1 cellular context compared by ENCODE assay signal in the genomic region with DNA sequence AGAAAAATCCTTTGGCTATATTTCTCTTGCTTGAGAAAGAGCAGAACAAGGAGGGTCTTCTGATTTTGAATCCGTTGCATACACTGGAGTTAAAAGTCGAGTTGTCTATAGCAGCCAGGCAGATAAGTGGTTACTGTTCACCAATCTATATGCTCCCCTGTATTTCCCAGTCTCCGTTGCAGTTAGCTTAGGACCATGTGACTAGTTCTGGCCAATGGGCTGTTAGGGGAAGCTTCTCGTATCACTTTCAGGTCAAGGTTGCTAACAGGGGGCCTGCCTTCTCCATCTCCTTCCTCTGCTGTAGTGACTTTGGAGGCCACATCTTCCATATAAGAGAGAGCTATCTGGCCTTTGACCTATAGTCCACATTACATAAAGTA.
TF ChIP-seq lines count a peak whose summit lies in the region.

No MANE protein-coding gene starts in this region.

TF ChIP-seq in HepG2, 621 proteins besides CTCF, POLR2A, EP300 and RAD21 (continues in another document):
- TF ChIP-seq, protein P1, sequence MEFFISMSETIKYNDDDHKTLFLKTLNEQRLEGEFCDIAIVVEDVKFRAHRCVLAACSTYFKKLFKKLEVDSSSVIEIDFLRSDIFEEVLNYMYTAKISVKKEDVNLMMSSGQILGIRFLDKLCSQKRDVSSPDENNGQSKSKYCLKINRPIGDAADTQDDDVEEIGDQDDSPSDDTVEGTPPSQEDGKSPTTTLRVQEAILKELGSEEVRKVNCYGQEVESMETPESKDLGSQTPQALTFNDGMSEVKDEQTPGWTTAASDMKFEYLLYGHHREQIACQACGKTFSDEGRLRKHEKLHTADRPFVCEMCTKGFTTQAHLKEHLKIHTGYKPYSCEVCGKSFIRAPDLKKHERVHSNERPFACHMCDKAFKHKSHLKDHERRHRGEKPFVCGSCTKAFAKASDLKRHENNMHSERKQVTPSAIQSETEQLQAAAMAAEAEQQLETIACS (CRISPR knock-in tag; IDR thresholded peaks at IDR 0.05): no peak
- no peak for TF ChIP-seq HMG20A (CRISPR knock-in tag; IDR thresholded peaks at IDR 0.05; ENCODE audit: borderline replicate concordance)
- TF ChIP-seq ZFP36L2 (CRISPR knock-in tag; IDR thresholded peaks at IDR 0.05): no peak
- no peak for TF ChIP-seq ZNF296 (CRISPR knock-in tag; conservative IDR thresholded peaks at IDR 0.05)
- peak; percentile 24; the same call in 1 of the 2 replicates for TF ChIP-seq ETV5 (CRISPR knock-in tag; IDR thresholded peaks at IDR 0.05; ENCODE audit: borderline replicate concordance)
- no peak for TF ChIP-seq SUZ12 (IDR thresholded peaks at IDR 0.05; ENCODE audit: low read depth, low read length)
- TF ChIP-seq, protein P2, sequence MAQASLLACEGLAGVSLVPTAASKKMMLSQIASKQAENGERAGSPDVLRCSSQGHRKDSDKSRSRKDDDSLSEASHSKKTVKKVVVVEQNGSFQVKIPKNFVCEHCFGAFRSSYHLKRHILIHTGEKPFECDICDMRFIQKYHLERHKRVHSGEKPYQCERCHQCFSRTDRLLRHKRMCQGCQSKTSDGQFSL (CRISPR knock-in tag; IDR thresholded peaks at IDR 0.05): no peak
- no peak for TF ChIP-seq PRMT3 (CRISPR knock-in tag; IDR thresholded peaks at IDR 0.05; ENCODE audit: borderline replicate concordance, low read depth)
- TF ChIP-seq, protein P3, sequence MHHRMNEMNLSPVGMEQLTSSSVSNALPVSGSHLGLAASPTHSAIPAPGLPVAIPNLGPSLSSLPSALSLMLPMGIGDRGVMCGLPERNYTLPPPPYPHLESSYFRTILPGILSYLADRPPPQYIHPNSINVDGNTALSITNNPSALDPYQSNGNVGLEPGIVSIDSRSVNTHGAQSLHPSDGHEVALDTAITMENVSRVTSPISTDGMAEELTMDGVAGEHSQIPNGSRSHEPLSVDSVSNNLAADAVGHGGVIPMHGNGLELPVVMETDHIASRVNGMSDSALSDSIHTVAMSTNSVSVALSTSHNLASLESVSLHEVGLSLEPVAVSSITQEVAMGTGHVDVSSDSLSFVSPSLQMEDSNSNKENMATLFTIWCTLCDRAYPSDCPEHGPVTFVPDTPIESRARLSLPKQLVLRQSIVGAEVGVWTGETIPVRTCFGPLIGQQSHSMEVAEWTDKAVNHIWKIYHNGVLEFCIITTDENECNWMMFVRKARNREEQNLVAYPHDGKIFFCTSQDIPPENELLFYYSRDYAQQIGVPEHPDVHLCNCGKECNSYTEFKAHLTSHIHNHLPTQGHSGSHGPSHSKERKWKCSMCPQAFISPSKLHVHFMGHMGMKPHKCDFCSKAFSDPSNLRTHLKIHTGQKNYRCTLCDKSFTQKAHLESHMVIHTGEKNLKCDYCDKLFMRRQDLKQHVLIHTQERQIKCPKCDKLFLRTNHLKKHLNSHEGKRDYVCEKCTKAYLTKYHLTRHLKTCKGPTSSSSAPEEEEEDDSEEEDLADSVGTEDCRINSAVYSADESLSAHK (CRISPR knock-in tag; IDR thresholded peaks at IDR 0.05; ENCODE audit: borderline replicate concordance): no peak
- TF ChIP-seq, protein P4, sequence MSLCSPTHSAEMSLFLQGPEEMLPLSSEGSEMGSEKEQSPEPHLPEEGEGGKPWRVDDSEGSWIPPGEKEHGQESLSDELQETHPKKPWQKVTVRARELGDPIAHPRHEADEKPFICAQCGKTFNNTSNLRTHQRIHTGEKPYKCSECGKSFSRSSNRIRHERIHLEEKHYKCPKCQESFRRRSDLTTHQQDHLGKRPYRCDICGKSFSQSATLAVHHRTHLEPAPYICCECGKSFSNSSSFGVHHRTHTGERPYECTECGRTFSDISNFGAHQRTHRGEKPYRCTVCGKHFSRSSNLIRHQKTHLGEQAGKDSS (CRISPR knock-in tag; IDR thresholded peaks at IDR 0.05; ENCODE audit: borderline replicate concordance, low read depth): 0 out of 2 replicates have a peak, but pooled peaks have one; percentile 9
- no peak for TF ChIP-seq NFRKB (IDR thresholded peaks at IDR 0.05)
- TF ChIP-seq SOX13 (IDR thresholded peaks at IDR 0.05): no peak
- peak in 1 of 2 experiments; percentile 14; a peak in 1 of 4 replicates for TF ChIP-seq SOX13 (CRISPR knock-in tag; conservative IDR thresholded peaks at IDR 0.05 in 1 of 2, IDR thresholded peaks at IDR 0.05 in 1 of 2)
- no peak for TF ChIP-seq PAX8 (CRISPR knock-in tag; IDR thresholded peaks at IDR 0.05; ENCODE audit: borderline replicate concordance)
- no peak for TF ChIP-seq ARID2 (CRISPR knock-in tag; IDR thresholded peaks at IDR 0.05; ENCODE audit: borderline replicate concordance)
- TF ChIP-seq IRF2 (CRISPR knock-in tag; IDR thresholded peaks at IDR 0.05): no peak
- TF ChIP-seq, protein P5, sequence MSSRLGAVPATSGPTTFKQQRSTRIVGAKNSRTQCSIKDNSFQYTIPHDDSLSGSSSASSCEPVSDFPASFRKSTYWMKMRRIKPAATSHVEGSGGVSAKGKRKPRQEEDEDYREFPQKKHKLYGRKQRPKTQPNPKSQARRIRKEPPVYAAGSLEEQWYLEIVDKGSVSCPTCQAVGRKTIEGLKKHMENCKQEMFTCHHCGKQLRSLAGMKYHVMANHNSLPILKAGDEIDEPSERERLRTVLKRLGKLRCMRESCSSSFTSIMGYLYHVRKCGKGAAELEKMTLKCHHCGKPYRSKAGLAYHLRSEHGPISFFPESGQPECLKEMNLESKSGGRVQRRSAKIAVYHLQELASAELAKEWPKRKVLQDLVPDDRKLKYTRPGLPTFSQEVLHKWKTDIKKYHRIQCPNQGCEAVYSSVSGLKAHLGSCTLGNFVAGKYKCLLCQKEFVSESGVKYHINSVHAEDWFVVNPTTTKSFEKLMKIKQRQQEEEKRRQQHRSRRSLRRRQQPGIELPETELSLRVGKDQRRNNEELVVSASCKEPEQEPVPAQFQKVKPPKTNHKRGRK (CRISPR knock-in tag; IDR thresholded peaks at IDR 0.05): no peak
- TF ChIP-seq, protein P6, sequence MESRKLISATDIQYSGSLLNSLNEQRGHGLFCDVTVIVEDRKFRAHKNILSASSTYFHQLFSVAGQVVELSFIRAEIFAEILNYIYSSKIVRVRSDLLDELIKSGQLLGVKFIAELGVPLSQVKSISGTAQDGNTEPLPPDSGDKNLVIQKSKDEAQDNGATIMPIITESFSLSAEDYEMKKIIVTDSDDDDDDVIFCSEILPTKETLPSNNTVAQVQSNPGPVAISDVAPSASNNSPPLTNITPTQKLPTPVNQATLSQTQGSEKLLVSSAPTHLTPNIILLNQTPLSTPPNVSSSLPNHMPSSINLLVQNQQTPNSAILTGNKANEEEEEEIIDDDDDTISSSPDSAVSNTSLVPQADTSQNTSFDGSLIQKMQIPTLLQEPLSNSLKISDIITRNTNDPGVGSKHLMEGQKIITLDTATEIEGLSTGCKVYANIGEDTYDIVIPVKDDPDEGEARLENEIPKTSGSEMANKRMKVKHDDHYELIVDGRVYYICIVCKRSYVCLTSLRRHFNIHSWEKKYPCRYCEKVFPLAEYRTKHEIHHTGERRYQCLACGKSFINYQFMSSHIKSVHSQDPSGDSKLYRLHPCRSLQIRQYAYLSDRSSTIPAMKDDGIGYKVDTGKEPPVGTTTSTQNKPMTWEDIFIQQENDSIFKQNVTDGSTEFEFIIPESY (CRISPR knock-in tag; IDR thresholded peaks at IDR 0.05): no peak
- no peak for TF ChIP-seq BORCS8-MEF2B (CRISPR knock-in tag; IDR thresholded peaks at IDR 0.05)
- no peak for TF ChIP-seq MTF2 (CRISPR knock-in tag; IDR thresholded peaks at IDR 0.05; ENCODE audit: borderline replicate concordance)
- TF ChIP-seq, protein P7, sequence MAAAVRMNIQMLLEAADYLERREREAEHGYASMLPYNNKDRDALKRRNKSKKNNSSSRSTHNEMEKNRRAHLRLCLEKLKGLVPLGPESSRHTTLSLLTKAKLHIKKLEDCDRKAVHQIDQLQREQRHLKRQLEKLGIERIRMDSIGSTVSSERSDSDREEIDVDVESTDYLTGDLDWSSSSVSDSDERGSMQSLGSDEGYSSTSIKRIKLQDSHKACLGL (CRISPR knock-in tag; IDR thresholded peaks at IDR 0.05): no peak
- TF ChIP-seq, protein P8, sequence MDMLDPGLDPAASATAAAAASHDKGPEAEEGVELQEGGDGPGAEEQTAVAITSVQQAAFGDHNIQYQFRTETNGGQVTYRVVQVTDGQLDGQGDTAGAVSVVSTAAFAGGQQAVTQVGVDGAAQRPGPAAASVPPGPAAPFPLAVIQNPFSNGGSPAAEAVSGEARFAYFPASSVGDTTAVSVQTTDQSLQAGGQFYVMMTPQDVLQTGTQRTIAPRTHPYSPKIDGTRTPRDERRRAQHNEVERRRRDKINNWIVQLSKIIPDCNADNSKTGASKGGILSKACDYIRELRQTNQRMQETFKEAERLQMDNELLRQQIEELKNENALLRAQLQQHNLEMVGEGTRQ (IDR thresholded peaks at IDR 0.05; ENCODE audit: low read depth, low read length): peak; percentile 82
- TF ChIP-seq, protein P8 (CRISPR knock-in tag; IDR thresholded peaks at IDR 0.05; ENCODE audit: borderline replicate concordance): peak; percentile 92; the same call in 1 of the 2 replicates
- TF ChIP-seq, protein P9, sequence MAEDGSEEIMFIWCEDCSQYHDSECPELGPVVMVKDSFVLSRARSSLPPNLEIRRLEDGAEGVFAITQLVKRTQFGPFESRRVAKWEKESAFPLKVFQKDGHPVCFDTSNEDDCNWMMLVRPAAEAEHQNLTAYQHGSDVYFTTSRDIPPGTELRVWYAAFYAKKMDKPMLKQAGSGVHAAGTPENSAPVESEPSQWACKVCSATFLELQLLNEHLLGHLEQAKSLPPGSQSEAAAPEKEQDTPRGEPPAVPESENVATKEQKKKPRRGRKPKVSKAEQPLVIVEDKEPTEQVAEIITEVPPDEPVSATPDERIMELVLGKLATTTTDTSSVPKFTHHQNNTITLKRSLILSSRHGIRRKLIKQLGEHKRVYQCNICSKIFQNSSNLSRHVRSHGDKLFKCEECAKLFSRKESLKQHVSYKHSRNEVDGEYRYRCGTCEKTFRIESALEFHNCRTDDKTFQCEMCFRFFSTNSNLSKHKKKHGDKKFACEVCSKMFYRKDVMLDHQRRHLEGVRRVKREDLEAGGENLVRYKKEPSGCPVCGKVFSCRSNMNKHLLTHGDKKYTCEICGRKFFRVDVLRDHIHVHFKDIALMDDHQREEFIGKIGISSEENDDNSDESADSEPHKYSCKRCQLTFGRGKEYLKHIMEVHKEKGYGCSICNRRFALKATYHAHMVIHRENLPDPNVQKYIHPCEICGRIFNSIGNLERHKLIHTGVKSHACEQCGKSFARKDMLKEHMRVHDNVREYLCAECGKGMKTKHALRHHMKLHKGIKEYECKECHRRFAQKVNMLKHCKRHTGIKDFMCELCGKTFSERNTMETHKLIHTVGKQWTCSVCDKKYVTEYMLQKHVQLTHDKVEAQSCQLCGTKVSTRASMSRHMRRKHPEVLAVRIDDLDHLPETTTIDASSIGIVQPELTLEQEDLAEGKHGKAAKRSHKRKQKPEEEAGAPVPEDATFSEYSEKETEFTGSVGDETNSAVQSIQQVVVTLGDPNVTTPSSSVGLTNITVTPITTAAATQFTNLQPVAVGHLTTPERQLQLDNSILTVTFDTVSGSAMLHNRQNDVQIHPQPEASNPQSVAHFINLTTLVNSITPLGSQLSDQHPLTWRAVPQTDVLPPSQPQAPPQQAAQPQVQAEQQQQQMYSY (CRISPR knock-in tag; IDR thresholded peaks at IDR 0.05): no peak
- TF ChIP-seq KAT2B (IDR thresholded peaks at IDR 0.05; ENCODE audit: borderline replicate concordance, low read depth, low read length): no peak
- TF ChIP-seq GFI1 (CRISPR knock-in tag; IDR thresholded peaks at IDR 0.05; ENCODE audit: borderline replicate concordance): peak; percentile 14; the same call in 1 of the 2 replicates
- TF ChIP-seq FOXO1 (CRISPR knock-in tag; IDR thresholded peaks at IDR 0.05): peak; percentile 23; the same call in 1 of the 2 replicates
- TF ChIP-seq PPARG (CRISPR knock-in tag; conservative IDR thresholded peaks at IDR 0.05): peak; percentile 40; the same call in 1 of the 2 replicates
- peak; percentile 70 for TF ChIP-seq RARA (CRISPR knock-in tag; IDR thresholded peaks at IDR 0.05)
- no peak for TF ChIP-seq MIXL1 (CRISPR knock-in tag; IDR thresholded peaks at IDR 0.05)
- TF ChIP-seq RNF2 (conservative IDR thresholded peaks at IDR 0.05; ENCODE audit: low read depth): no peak
- TF ChIP-seq, protein P10, sequence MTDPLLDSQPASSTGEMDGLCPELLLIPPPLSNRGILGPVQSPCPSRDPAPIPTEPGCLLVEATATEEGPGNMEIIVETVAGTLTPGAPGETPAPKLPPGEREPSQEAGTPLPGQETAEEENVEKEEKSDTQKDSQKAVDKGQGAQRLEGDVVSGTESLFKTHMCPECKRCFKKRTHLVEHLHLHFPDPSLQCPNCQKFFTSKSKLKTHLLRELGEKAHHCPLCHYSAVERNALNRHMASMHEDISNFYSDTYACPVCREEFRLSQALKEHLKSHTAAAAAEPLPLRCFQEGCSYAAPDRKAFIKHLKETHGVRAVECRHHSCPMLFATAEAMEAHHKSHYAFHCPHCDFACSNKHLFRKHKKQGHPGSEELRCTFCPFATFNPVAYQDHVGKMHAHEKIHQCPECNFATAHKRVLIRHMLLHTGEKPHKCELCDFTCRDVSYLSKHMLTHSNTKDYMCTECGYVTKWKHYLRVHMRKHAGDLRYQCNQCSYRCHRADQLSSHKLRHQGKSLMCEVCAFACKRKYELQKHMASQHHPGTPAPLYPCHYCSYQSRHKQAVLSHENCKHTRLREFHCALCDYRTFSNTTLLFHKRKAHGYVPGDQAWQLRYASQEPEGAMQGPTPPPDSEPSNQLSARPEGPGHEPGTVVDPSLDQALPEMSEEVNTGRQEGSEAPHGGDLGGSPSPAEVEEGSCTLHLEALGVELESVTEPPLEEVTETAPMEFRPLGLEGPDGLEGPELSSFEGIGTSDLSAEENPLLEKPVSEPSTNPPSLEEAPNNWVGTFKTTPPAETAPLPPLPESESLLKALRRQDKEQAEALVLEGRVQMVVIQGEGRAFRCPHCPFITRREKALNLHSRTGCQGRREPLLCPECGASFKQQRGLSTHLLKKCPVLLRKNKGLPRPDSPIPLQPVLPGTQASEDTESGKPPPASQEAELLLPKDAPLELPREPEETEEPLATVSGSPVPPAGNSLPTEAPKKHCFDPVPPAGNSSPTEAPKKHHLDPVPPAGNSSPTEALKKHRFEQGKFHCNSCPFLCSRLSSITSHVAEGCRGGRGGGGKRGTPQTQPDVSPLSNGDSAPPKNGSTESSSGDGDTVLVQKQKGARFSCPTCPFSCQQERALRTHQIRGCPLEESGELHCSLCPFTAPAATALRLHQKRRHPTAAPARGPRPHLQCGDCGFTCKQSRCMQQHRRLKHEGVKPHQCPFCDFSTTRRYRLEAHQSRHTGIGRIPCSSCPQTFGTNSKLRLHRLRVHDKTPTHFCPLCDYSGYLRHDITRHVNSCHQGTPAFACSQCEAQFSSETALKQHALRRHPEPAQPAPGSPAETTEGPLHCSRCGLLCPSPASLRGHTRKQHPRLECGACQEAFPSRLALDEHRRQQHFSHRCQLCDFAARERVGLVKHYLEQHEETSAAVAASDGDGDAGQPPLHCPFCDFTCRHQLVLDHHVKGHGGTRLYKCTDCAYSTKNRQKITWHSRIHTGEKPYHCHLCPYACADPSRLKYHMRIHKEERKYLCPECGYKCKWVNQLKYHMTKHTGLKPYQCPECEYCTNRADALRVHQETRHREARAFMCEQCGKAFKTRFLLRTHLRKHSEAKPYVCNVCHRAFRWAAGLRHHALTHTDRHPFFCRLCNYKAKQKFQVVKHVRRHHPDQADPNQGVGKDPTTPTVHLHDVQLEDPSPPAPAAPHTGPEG (CRISPR knock-in tag; IDR thresholded peaks at IDR 0.05): no peak
- TF ChIP-seq SRY (CRISPR knock-in tag; IDR thresholded peaks at IDR 0.05): no peak
- no peak for TF ChIP-seq HMGA1 (CRISPR knock-in tag; conservative IDR thresholded peaks at IDR 0.05)
- TF ChIP-seq PLRG1 (conservative IDR thresholded peaks at IDR 0.05): no peak
- TF ChIP-seq ZNF232 (CRISPR knock-in tag; IDR thresholded peaks at IDR 0.05; ENCODE audit: borderline replicate concordance): no peak
- TF ChIP-seq SRF (IDR thresholded peaks at IDR 0.05; ENCODE audit: low read depth, low read length): no peak
